1 cellular context compared by ENCODE assay signal in the genomic region with DNA sequence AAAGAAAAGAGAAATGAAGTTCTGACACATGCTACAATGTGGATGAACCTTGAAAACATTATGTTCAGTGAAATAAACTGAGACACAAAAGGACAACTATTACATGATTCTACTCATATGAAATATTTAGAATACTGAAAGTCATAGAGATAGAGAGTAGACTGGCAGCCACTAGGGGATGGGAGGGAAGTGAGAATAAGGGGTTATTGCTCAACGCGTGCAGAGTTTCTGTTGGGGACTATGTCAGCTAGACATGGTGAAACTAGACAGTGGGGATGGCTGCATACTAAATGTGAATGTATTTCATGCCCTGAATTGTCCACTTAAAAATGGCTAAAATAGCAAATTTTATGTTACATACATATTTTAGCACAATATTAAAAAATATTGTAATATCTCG.
TF ChIP-seq lines count a peak whose summit lies in the region.

No MANE protein-coding gene starts in this region.

TF ChIP-seq in GM23338, 12 proteins besides CTCF, POLR2A, EP300 and RAD21 (continued from another document):
- TF ChIP-seq ZNF462 (CRISPR knock-in tag; IDR thresholded peaks at IDR 0.05) (no peak), ETS1 (IDR thresholded peaks at IDR 0.05) (no peak), POLR2AphosphoS5 (IDR thresholded peaks at IDR 0.05; ENCODE audit: low read depth) (no peak), CREB1 (CRISPR knock-in tag; IDR thresholded peaks at IDR 0.05; ENCODE audit: low read depth) (no peak), ZNF114 (CRISPR knock-in tag; IDR thresholded peaks at IDR 0.05) (no peak), EZH2phosphoT487 (IDR thresholded peaks at IDR 0.05; ENCODE audit: unreplicated experiment) (no peak), EZH2 (IDR thresholded peaks at IDR 0.05; ENCODE audit: low read depth, unreplicated experiment) (no peak), JUNB (IDR thresholded peaks at IDR 0.05; ENCODE audit: unreplicated experiment) (no peak)
